8 cellular contexts compared by ENCODE assay signal in the genomic region with DNA sequence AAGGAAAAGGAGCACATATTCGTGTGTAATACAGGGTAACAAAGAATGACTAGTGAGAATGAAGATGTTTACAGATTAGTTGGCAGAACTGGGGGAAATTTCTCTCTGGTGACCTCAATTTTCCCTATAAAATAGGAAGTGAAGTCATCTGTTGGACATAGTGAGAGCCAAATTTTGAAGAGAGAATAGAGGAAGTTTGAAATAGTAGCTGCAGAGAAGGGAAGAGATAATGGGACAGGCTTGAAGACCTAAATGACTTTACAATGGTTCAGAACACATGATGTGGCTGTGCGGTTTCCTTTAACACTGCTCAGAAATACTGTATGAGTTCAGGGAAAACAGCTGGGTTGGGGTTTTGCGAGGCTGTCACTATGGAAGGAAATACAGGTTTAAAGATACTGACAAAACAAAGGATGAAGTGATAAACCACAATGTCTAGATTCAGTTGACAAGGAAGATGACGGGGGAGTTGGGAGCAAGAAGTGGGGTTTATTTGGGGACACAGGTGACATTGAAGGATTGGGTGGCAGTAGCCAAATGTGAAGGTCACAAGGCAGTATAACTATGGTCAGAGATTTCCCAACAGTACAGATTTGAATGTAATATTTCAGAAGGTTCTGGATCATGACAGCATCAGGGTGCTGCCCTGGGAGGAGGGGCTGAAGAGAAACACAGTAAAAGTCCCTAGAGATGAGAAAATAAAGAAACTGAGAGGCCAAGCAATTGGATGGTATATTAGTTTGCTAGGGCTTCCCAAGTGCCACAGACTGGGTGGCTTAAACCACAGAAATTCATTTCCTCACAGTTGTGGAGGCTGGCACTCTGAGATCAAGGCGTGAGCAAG.
DNase-seq lines count a peak whose midpoint lies in the region; ATAC-seq and TF ChIP-seq lines count a peak whose summit lies in the region.

No MANE protein-coding gene starts in this region.

- no peaks in the 10 kb centered on the region for H3K36me3 Mint-ChIP-seq in activated naive CD8-positive, alpha-beta T cell treated with anti-CD3 and anti-CD28 coated beads, Interleukin-2, amount 50 U/mL, for 24 hours (ENCODE audit: low read depth)
- peaks cover 0 to 39% (median 0%) of the 10 kb centered on the region in 5 donors for H3K36me3 Mint-ChIP-seq in naive thymus-derived CD4-positive, alpha-beta T cell

- H3K4me3 Mint-ChIP-seq in activated naive CD8-positive, alpha-beta T cell treated with anti-CD3 and anti-CD28 coated beads, Interleukin-2, amount 50 U/mL, for 24 hours = peak overlapping the region; percentile 69
- peak overlapping the region; percentile 1 to 76 (median 62) for H3K4me3 Mint-ChIP-seq in naive thymus-derived CD4-positive, alpha-beta T cell

- TF ChIP-seq CTCF in upper lobe of left lung (IDR thresholded peaks at IDR 0.05) = no peak

- no peak for TF ChIP-seq POLR2A in upper lobe of left lung (IDR thresholded peaks at IDR 0.05)

- no peaks in the 10 kb centered on the region for H3K27me3 ChIP-seq in naive thymus-derived CD4-positive, alpha-beta T cell (ENCODE audit: control insufficient read depth in 2 of 2, insufficient read depth in 2 of 2, low read length in 2 of 2)
- no peaks in the 10 kb centered on the region for H3K27me3 ChIP-seq in upper lobe of left lung

- no peaks in the 10 kb centered on the region for H3K9me3 ChIP-seq in naive thymus-derived CD4-positive, alpha-beta T cell (ENCODE audit: control insufficient read depth in 2 of 3, low read length in 3 of 3)
- H3K9me3 ChIP-seq in upper lobe of left lung = no peaks in the 10 kb centered on the region

- CTCF ChIA-PET in naive thymus-derived CD4-positive, alpha-beta T cell (lab: Charles Lee) = interaction anchor here (1.1 kb wide), 1 partner anchor 14 kb away, joined by 5 read pairs; no protein-coding TSS in a partner anchor

- H3K4me1 Mint-ChIP-seq in activated naive CD8-positive, alpha-beta T cell treated with anti-CD3 and anti-CD28 coated beads, Interleukin-2, amount 50 U/mL, for 24 hours = peaks cover 46% of the 10 kb centered on the region
- peaks cover 24 to 60% (median 29%) of the 10 kb centered on the region in 7 donors for H3K4me1 Mint-ChIP-seq in naive thymus-derived CD4-positive, alpha-beta T cell

- peak overlapping the region; percentile 5 for H3K4me3 ChIP-seq in naive thymus-derived CD4-positive, alpha-beta T cell (ENCODE audit: low read length)
- no peak overlapping the region for H3K4me3 ChIP-seq in upper lobe of left lung

- 26 to 35% methylated on average over 5 of the region's 5 CpGs for WGBS in upper lobe of left lung, 2 donors

- H3K4me1 ChIP-seq in naive thymus-derived CD4-positive, alpha-beta T cell (ENCODE audit: control insufficient read depth in 2 of 2, insufficient read depth in 2 of 2, low read length in 2 of 2) = peaks cover 23 to 25% of the 10 kb centered on the region in 2 donors
- peaks cover 8 to 18% (median 10%) of the 10 kb centered on the region in 4 donors for H3K4me1 ChIP-seq in upper lobe of left lung

- ATAC-seq in GM18858 (IDR thresholded peaks at IDR 0.05; ENCODE audit: unreplicated experiment) = peak; percentile 89
- ATAC-seq in HG03025 (IDR thresholded peaks at IDR 0.05; ENCODE audit: low FRiP score, unreplicated experiment) = peak; percentile 91
- ATAC-seq in activated naive CD8-positive, alpha-beta T cell treated with anti-CD3 and anti-CD28 coated beads, Interleukin-2, amount 50 U/mL, for 24 hours = peak; percentile 91
- peak; percentile 90 for ATAC-seq in naive thymus-derived CD4-positive, alpha-beta T cell
- ATAC-seq in upper lobe of left lung (ENCODE audit: low FRiP score in 2 of 2) = peak; percentile 88 to 93

- H3K27ac Mint-ChIP-seq in activated naive CD8-positive, alpha-beta T cell treated with anti-CD3 and anti-CD28 coated beads, Interleukin-2, amount 50 U/mL, for 24 hours = peak overlapping the region; percentile 98
- H3K27ac Mint-ChIP-seq in naive thymus-derived CD4-positive, alpha-beta T cell = peak overlapping the region; percentile 60 to 94 (median 88)

- peak overlapping the region; percentile 40 for H3K27ac ChIP-seq in naive thymus-derived CD4-positive, alpha-beta T cell (ENCODE audit: low read depth, low read length)
- peak overlapping the region; percentile 61 to 75 (median 71) for H3K27ac ChIP-seq in upper lobe of left lung

- peaks cover 3% of the 10 kb centered on the region for H3K9me3 Mint-ChIP-seq in activated naive CD8-positive, alpha-beta T cell treated with anti-CD3 and anti-CD28 coated beads, Interleukin-2, amount 50 U/mL, for 24 hours
- H3K9me3 Mint-ChIP-seq in naive thymus-derived CD4-positive, alpha-beta T cell = peaks cover 0 to 25% (median 0%) of the 10 kb centered on the region in 11 donors

- H3K36me3 ChIP-seq in naive thymus-derived CD4-positive, alpha-beta T cell (ENCODE audit: control insufficient read depth in 2 of 3, insufficient read depth in 3 of 3, low read length in 3 of 3) = no peaks in the 10 kb centered on the region
- H3K36me3 ChIP-seq in upper lobe of left lung = no peaks in the 10 kb centered on the region

- POLR2A ChIA-PET in naive thymus-derived CD4-positive, alpha-beta T cell (lab: Charles Lee) = no interaction called here

- TF ChIP-seq EP300 in upper lobe of left lung (IDR thresholded peaks at IDR 0.05) = peak in 1 of 4 donors; percentile 12

- H3K27me3 Mint-ChIP-seq in activated naive CD8-positive, alpha-beta T cell treated with anti-CD3 and anti-CD28 coated beads, Interleukin-2, amount 50 U/mL, for 24 hours = no peaks in the 10 kb centered on the region
- no peaks in the 10 kb centered on the region for H3K27me3 Mint-ChIP-seq in naive thymus-derived CD4-positive, alpha-beta T cell

- peak; percentile 22 for DNase-seq in T follicular helper cell (ENCODE audit: low read depth)
- peak; percentile 55 for DNase-seq in activated naive CD8-positive, alpha-beta T cell treated with anti-CD3 and anti-CD28 coated beads, Interleukin-2, amount 50 U/mL, for 24 hours
- peak; percentile 10 to 84 (median 73) for DNase-seq in naive thymus-derived CD4-positive, alpha-beta T cell
- peak in 1 of 2 donors; percentile 46 for DNase-seq in upper lobe of left lung
- DNase-seq in NCI-H526 treated with DMSO at 0.1 percent for 48 hours (lab: John Stamatoyannopoulos, UW) = no peak
- DNase-seq in NCI-H510A (lab: John Stamatoyannopoulos, UW) = no peak

- intact Hi-C loops in naive thymus-derived CD4-positive, alpha-beta T cell (cut with micrococcal nuclease) = loop anchor here (1.0 to 5.0 kb wide), 16 partner anchors 13 to 1790 kb away; partner anchors contain the start of genes TANK (in 2 of the 2), DPP4 (in 1 of the 2), IFIH1 (in 1 of the 2) and PSMD14 (in 1 of the 2)

Comparison
In these comparisons a context has a peak if more than half of its experiments do, and no peak if none do; other contexts are left out.
1. DNase-seq: peak in T follicular helper cell (single experiment), activated naive CD8-positive, alpha-beta T cell treated with anti-CD3 and anti-CD28 coated beads, Interleukin-2, amount 50 U/mL, for 24 hours (single experiment) and naive thymus-derived CD4-positive, alpha-beta T cell (9 of 9); none in NCI-H526 treated with DMSO at 0.1 percent for 48 hours (single experiment) and NCI-H510A (single experiment).
2. Peak in every context shown above with its lines, with median percentiles within 50 percentile points of each other: ATAC-seq.